In the genomic region with DNA sequence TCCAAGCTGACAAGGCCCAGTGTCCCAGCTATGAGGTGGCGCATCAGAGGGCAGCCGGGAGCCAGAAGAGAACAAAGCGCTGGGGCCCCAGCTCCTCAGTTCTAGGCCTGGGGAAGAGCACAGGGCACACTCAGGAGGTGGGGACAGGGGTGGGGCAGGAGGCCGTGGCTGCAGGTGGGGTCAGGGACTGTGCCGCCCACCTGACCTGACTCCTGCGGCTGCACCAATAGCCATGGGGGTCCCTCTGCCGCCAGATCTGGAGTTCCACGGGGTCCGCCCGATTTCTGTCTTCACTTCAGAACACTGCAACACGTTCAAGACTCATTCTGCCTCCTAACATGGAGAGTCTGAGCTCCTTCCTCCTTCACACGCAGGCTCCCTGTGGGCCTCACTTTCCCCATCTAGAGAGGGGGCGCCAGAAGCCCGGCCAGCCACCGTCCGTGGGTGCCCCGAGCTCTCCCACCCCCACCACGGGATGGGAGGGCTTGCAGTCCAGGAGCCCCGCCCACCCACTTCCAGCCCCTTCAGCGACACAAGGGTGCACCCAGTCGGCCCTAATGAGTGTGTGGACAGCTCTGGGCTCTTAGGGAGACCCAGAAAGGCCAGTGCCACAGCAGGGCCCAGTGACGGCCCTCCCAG, we compare ENCODE assay signal across 18 cellular contexts.
DNase-seq lines count a peak whose midpoint lies in the region; ATAC-seq and TF ChIP-seq lines count a peak whose summit lies in the region.
"Had no signal": no experiment of that assay in that cellular context is flagged by ENCODE, and none has a peak within 500 bp of the region (broad histone marks: within the 10 kb centered on the region; RNA-seq: fewer than 3 reads in every experiment).

No MANE protein-coding gene starts in this region.

- intact Hi-C loops in Right ventricle myocardium inferior (cut with DNase I) = no loop called here
- intact Hi-C loops in left ventricle myocardium inferior (cut with micrococcal nuclease) = no loop called here

- H3K4me3 ChIP-seq in left ventricle myocardium inferior (no peak overlapping the region), SK-N-MC (peak overlapping the region; percentile 30; the same call in 1 of the 2 replicates), foreskin fibroblast (ENCODE audit: low read depth in 1 of 2, low read length in 2 of 2) (no peak overlapping the region)
- H3K4me3 ChIP-seq: PC-9 had no signal

- DNase-seq in Right ventricle myocardium inferior (ENCODE audit: missing footprints) (peak; percentile 46), left ventricle myocardium inferior (no peak), SK-N-MC (ENCODE audit: low read depth, low spot score) (no peak), foreskin fibroblast (peak; percentile 20 to 51), retina (peak; percentile 30)
- DNase-seq in activated naive CD4-positive, alpha-beta T cell treated with anti-CD3 and anti-CD28 coated beads, Interleukin-2, amount 10 ng/mL, durations not matched to agents 7 days and 5 days = no peak
- no peak for DNase-seq in activated CD4-positive, alpha-beta T cell treated with anti-CD3 and anti-CD28 coated beads, Interleukin-2, amount 50 U/mL, for 48 hours
- no peak for DNase-seq in stimulated activated naive B cell treated with anti-CD40 and anti-IgM and Interleukin-4, amounts not matched to agents 10 μg/mL and 1 μg/mL and 100 μg/mL, for 72 hours
- DNase-seq: 8988T; AML-193; CD4-positive, CD25-positive, alpha-beta regulatory T cell; DMS53; KG1; NCI-H1092 treated with DMSO at 0.1 percent for 48 hours; NCI-H1694; NCI-H2107; NCI-H748 treated with DMSO at 0.1 percent for 48 hours; PC-9 had no signal

- H3K9me3 ChIP-seq in left ventricle myocardium inferior (replicated peaks) (peaks cover 2% of the 10 kb centered on the region), SK-N-MC (ENCODE audit: low read depth, low read length) (no peaks in the 10 kb centered on the region)

- H3K4me1 ChIP-seq in left ventricle myocardium inferior = peaks cover 13% of the 10 kb centered on the region

- no peak overlapping the region for H3K9ac ChIP-seq in SK-N-MC (ENCODE audit: insufficient read length)

- peaks cover 12% of the 10 kb centered on the region for H3K4me1 Mint-ChIP-seq in activated naive CD4-positive, alpha-beta T cell treated with anti-CD3 and anti-CD28 coated beads, Interleukin-2, amount 10 ng/mL, durations not matched to agents 7 days and 5 days
- peaks cover 18 to 31% of the 10 kb centered on the region in 2 donors for H3K4me1 Mint-ChIP-seq in stimulated activated naive B cell treated with anti-CD40 and anti-IgM and Interleukin-4, amounts not matched to agents 10 μg/mL and 1 μg/mL and 100 μg/mL, for 72 hours

- peaks cover 17% of the 10 kb centered on the region for H3K36me3 Mint-ChIP-seq in activated naive CD4-positive, alpha-beta T cell treated with anti-CD3 and anti-CD28 coated beads, Interleukin-2, amount 10 ng/mL, durations not matched to agents 7 days and 5 days
- peaks cover 42 to 62% of the 10 kb centered on the region in 2 donors for H3K36me3 Mint-ChIP-seq in stimulated activated naive B cell treated with anti-CD40 and anti-IgM and Interleukin-4, amounts not matched to agents 10 μg/mL and 1 μg/mL and 100 μg/mL, for 72 hours

- peaks cover 10% of the 10 kb centered on the region for H3K9me3 Mint-ChIP-seq in activated naive CD4-positive, alpha-beta T cell treated with anti-CD3 and anti-CD28 coated beads, Interleukin-2, amount 10 ng/mL, durations not matched to agents 7 days and 5 days
- peaks cover 3 to 4% of the 10 kb centered on the region in 2 donors for H3K9me3 Mint-ChIP-seq in stimulated activated naive B cell treated with anti-CD40 and anti-IgM and Interleukin-4, amounts not matched to agents 10 μg/mL and 1 μg/mL and 100 μg/mL, for 72 hours

- ATAC-seq in Right ventricle myocardium inferior = no peak
- ATAC-seq in stimulated activated naive B cell treated with anti-CD40 and anti-IgM and Interleukin-4, amounts not matched to agents 10 μg/mL and 1 μg/mL and 100 μg/mL, for 72 hours (replicated peaks) = no peak

- H3K4me3 Mint-ChIP-seq in activated naive CD4-positive, alpha-beta T cell treated with anti-CD3 and anti-CD28 coated beads, Interleukin-2, amount 10 ng/mL, durations not matched to agents 7 days and 5 days = no peak overlapping the region
- no peak overlapping the region for H3K4me3 Mint-ChIP-seq in stimulated activated naive B cell treated with anti-CD40 and anti-IgM and Interleukin-4, amounts not matched to agents 10 μg/mL and 1 μg/mL and 100 μg/mL, for 72 hours
- H3K4me3 Mint-ChIP-seq: CD4-positive, CD25-positive, alpha-beta regulatory T cell had no signal

- no peak for TF ChIP-seq CTCF in left ventricle myocardium inferior (IDR thresholded peaks at IDR 0.05; ENCODE audit: borderline replicate concordance)
- TF ChIP-seq CTCF in foreskin fibroblast (IDR thresholded peaks at IDR 0.05; ENCODE audit: low read depth, low read length) = no peak

- no peaks in the 10 kb centered on the region for H3K27me3 ChIP-seq in left ventricle myocardium inferior (ENCODE audit: low read depth)

- H3K27ac ChIP-seq in left ventricle myocardium inferior (replicated peaks) = no peak overlapping the region
- H3K27ac ChIP-seq in SK-N-MC = peak overlapping the region; percentile 71
- H3K27ac ChIP-seq: PC-9 had no signal

- peaks cover 3% of the 10 kb centered on the region for H3K27me3 Mint-ChIP-seq in activated naive CD4-positive, alpha-beta T cell treated with anti-CD3 and anti-CD28 coated beads, Interleukin-2, amount 10 ng/mL, durations not matched to agents 7 days and 5 days
- no peaks in the 10 kb centered on the region for H3K27me3 Mint-ChIP-seq in stimulated activated naive B cell treated with anti-CD40 and anti-IgM and Interleukin-4, amounts not matched to agents 10 μg/mL and 1 μg/mL and 100 μg/mL, for 72 hours
- H3K27me3 Mint-ChIP-seq: CD4-positive, CD25-positive, alpha-beta regulatory T cell had no signal

- no peak overlapping the region for H3K27ac Mint-ChIP-seq in activated naive CD4-positive, alpha-beta T cell treated with anti-CD3 and anti-CD28 coated beads, Interleukin-2, amount 10 ng/mL, durations not matched to agents 7 days and 5 days
- H3K27ac Mint-ChIP-seq in stimulated activated naive B cell treated with anti-CD40 and anti-IgM and Interleukin-4, amounts not matched to agents 10 μg/mL and 1 μg/mL and 100 μg/mL, for 72 hours = no peak overlapping the region
- H3K27ac Mint-ChIP-seq: CD4-positive, CD25-positive, alpha-beta regulatory T cell had no signal

- H3K36me3 ChIP-seq in left ventricle myocardium inferior = peaks cover 8% of the 10 kb centered on the region
- H3K36me3 ChIP-seq in SK-N-MC (ENCODE audit: insufficient read depth, low read length) = no peaks in the 10 kb centered on the region

- CTCF ChIA-PET in activated naive CD4-positive, alpha-beta T cell treated with anti-CD3 and anti-CD28 coated beads, Interleukin-2, amount 10 ng/mL, durations not matched to agents 7 days and 5 days (lab: Charles Lee) = no interaction called here

Comparison
In these comparisons a context has a peak if more than half of its experiments do, and no peak if none do; other contexts are left out.
1. DNase-seq: peak in Right ventricle myocardium inferior (single experiment), foreskin fibroblast (2 of 2) and retina (single experiment); none in left ventricle myocardium inferior (single experiment), SK-N-MC (single experiment), activated naive CD4-positive, alpha-beta T cell treated with anti-CD3 and anti-CD28 coated beads, Interleukin-2, amount 10 ng/mL, durations not matched to agents 7 days and 5 days (single experiment), activated CD4-positive, alpha-beta T cell treated with anti-CD3 and anti-CD28 coated beads, Interleukin-2, amount 50 U/mL, for 48 hours (0 of 2) and stimulated activated naive B cell treated with anti-CD40 and anti-IgM and Interleukin-4, amounts not matched to agents 10 μg/mL and 1 μg/mL and 100 μg/mL, for 72 hours (single experiment).